Comparison of ENCODE assay signal across 9 cellular contexts in the genomic region with DNA sequence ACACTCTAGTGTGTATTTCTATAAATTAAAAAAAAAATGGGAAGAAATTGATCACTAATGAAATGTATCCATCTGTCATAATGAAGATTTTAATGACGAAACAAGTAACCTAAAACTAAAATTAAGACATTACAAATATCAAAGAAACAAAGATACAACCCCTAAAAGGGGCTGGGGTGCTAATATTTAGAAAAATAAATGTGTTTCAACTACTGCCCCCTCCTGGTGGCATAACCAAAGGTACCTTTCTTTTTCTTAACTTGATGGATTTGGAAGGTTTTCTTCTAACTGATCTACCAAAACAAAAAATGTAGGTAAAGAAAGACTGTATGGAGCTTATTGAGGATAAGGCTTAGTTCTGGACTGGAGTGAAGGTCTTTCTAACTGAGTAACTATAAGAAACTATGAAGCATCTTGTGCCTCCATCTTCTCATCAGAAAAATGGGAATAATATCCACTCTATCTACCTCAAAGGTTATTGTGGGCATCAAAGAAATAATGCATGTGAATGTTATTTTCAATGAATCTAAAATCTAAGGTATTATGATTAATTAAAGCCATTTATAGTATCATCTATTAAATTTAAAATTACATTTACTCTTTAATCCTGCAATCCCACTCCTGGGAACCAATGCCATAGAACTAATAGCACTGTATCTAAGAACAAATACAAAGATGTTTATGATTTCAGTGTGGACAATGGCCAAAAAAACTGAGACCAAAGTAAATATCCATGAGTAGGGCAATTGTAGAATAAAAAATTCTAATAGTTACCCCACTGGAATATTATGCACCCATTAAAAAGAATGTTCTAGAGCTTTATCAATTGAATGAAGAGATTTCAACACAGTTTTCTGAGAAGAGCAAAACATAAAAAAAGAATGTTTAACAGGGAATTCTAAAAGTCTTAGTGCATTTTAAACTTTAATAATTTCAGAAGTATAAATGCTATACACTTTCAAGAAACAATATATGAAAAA.
DNase-seq lines count a peak whose midpoint lies in the region; ATAC-seq and TF ChIP-seq lines count a peak whose summit lies in the region.
"Had no signal": no experiment of that assay in that cellular context is flagged by ENCODE, and none has a peak within 500 bp of the region (broad histone marks: within the 10 kb centered on the region; RNA-seq: fewer than 3 reads in every experiment).

No MANE protein-coding gene starts in this region.

- H3K27ac ChIP-seq in sigmoid colon: no peak overlapping the region

- TF ChIP-seq CTCF in fibroblast of mammary gland (conservative IDR thresholded peaks at IDR 0.05; ENCODE audit: control insufficient read depth, insufficient read depth, low read depth, low read length): peak; percentile 53
- TF ChIP-seq CTCF in sigmoid colon (IDR thresholded peaks at IDR 0.05): no peak

- peaks cover 2% of the 10 kb centered on the region for H3K9me3 Mint-ChIP-seq in stimulated activated naive CD8-positive, alpha-beta T cell treated with anti-CD3 and anti-CD28 coated beads, Interleukin-15, Interleukin-2, amounts not matched to agents 100 ng/mL and 50 ng/mL, for 24 hours
- no peaks in the 10 kb centered on the region for H3K9me3 Mint-ChIP-seq in stimulated activated naive CD8-positive, alpha-beta T cell treated with anti-CD3 and anti-CD28 coated beads, Interleukin-15, amount 100 ng/mL, for 72 hours

- H3K4me1 ChIP-seq in sigmoid colon: peaks cover 0 to 29% (median 8%) of the 10 kb centered on the region in 4 donors

- WGBS in sigmoid colon, 2 donors: 86% methylated on average over 1 of the region's 1 CpG

- no peaks in the 10 kb centered on the region for H3K36me3 ChIP-seq in sigmoid colon

- TF ChIP-seq EP300 in sigmoid colon (IDR thresholded peaks at IDR 0.05): no peak

- ATAC-seq in stimulated activated naive CD8-positive, alpha-beta T cell treated with anti-CD3 and anti-CD28 coated beads, Interleukin-15, amount 100 ng/mL, for 72 hours: no peak
- no peak for ATAC-seq in GM21717 (IDR thresholded peaks at IDR 0.05; ENCODE audit: unreplicated experiment)

- H3K4me3 ChIP-seq in fibroblast of mammary gland (ENCODE audit: control insufficient read depth, low read depth, low read length) (no peak overlapping the region), sigmoid colon (no peak overlapping the region)

- intact Hi-C loops in sigmoid colon (cut with DNase I): no loop called here

- H3K27ac Mint-ChIP-seq in stimulated activated naive CD8-positive, alpha-beta T cell treated with anti-CD3 and anti-CD28 coated beads, Interleukin-15, Interleukin-2, amounts not matched to agents 100 ng/mL and 50 ng/mL, for 24 hours: peak overlapping the region; percentile 95
- peak overlapping the region in 1 of 2 donors; percentile 5 for H3K27ac Mint-ChIP-seq in stimulated activated naive CD8-positive, alpha-beta T cell treated with anti-CD3 and anti-CD28 coated beads, Interleukin-15, amount 100 ng/mL, for 72 hours

- no peaks in the 10 kb centered on the region for H3K9me3 ChIP-seq in sigmoid colon

- H3K36me3 Mint-ChIP-seq in stimulated activated naive CD8-positive, alpha-beta T cell treated with anti-CD3 and anti-CD28 coated beads, Interleukin-15, Interleukin-2, amounts not matched to agents 100 ng/mL and 50 ng/mL, for 24 hours (ENCODE audit: low read depth): peaks cover 39% of the 10 kb centered on the region

- no peak for DNase-seq in stimulated activated naive CD8-positive, alpha-beta T cell treated with anti-CD3 and anti-CD28 coated beads, Interleukin-15, amount 100 ng/mL, for 72 hours
- DNase-seq in RPMI8226 (peak; percentile 15), fibroblast of mammary gland (ENCODE audit: low read depth) (peak; percentile 32), sigmoid colon (no peak), NCI-H345 treated with DMSO at 0.1 percent for 48 hours (lab: John Stamatoyannopoulos, UW; ENCODE audit: unreplicated experiment) (no peak), SW480 (ENCODE audit: low spot score) (no peak)
- DNase-seq: NCI-H69 had no signal

- TF ChIP-seq POLR2A in sigmoid colon (IDR thresholded peaks at IDR 0.05): no peak

- H3K4me1 Mint-ChIP-seq in stimulated activated naive CD8-positive, alpha-beta T cell treated with anti-CD3 and anti-CD28 coated beads, Interleukin-15, Interleukin-2, amounts not matched to agents 100 ng/mL and 50 ng/mL, for 24 hours (ENCODE audit: low read depth): peaks cover 86% of the 10 kb centered on the region
- peaks cover 78% of the 10 kb centered on the region for H3K4me1 Mint-ChIP-seq in stimulated activated naive CD8-positive, alpha-beta T cell treated with anti-CD3 and anti-CD28 coated beads, Interleukin-15, amount 100 ng/mL, for 72 hours

- no peak overlapping the region for H3K4me3 Mint-ChIP-seq in stimulated activated naive CD8-positive, alpha-beta T cell treated with anti-CD3 and anti-CD28 coated beads, Interleukin-15, Interleukin-2, amounts not matched to agents 100 ng/mL and 50 ng/mL, for 24 hours
- no peak overlapping the region for H3K4me3 Mint-ChIP-seq in stimulated activated naive CD8-positive, alpha-beta T cell treated with anti-CD3 and anti-CD28 coated beads, Interleukin-15, amount 100 ng/mL, for 72 hours

- H3K27me3 Mint-ChIP-seq in stimulated activated naive CD8-positive, alpha-beta T cell treated with anti-CD3 and anti-CD28 coated beads, Interleukin-15, Interleukin-2, amounts not matched to agents 100 ng/mL and 50 ng/mL, for 24 hours: no peaks in the 10 kb centered on the region
- no peaks in the 10 kb centered on the region for H3K27me3 Mint-ChIP-seq in stimulated activated naive CD8-positive, alpha-beta T cell treated with anti-CD3 and anti-CD28 coated beads, Interleukin-15, amount 100 ng/mL, for 72 hours

- H3K27me3 ChIP-seq in sigmoid colon: no peaks in the 10 kb centered on the region

Comparison
In these comparisons a context has a peak if more than half of its experiments do, and no peak if none do; other contexts are left out.
1. DNase-seq: peak in RPMI8226 (single experiment) and fibroblast of mammary gland (single experiment); none in stimulated activated naive CD8-positive, alpha-beta T cell treated with anti-CD3 and anti-CD28 coated beads, Interleukin-15, amount 100 ng/mL, for 72 hours (0 of 2), sigmoid colon (single experiment), NCI-H345 treated with DMSO at 0.1 percent for 48 hours (single experiment) and SW480 (single experiment).